Comparison of ENCODE assay signal across 12 cellular contexts in genomic region chr14:74953686-74954085, GRCh38. TPM values are rescaled to one million over a fixed set of nuclear protein-coding genes. Genes with fewer than 3 reads are reported as not detected.
DNase-seq lines count a peak whose midpoint lies in the region; TF ChIP-seq lines count a peak whose summit lies in the region.
"Had no signal": no experiment of that assay in that cellular context is flagged by ENCODE, and none has a peak within 500 bp of the region (broad histone marks: within the 10 kb centered on the region; RNA-seq: fewer than 3 reads in every experiment).

No MANE protein-coding gene starts in this region.

- no peaks in the 10 kb centered on the region for H3K9me3 Mint-ChIP-seq in activated CD4-positive, alpha-beta T cell treated with anti-CD3 and anti-CD28 coated beads, Interleukin-2, amount 10 ng/mL, durations not matched to agents 7 days and 5 days
- H3K9me3 Mint-ChIP-seq: activated naive CD8-positive, alpha-beta T cell treated with anti-CD3 and anti-CD28 coated beads, Interleukin-2, amount 10 ng/mL, durations not matched to agents 7 days and 5 days had no signal

- TF ChIP-seq POLR2A in esophagus squamous epithelium (IDR thresholded peaks at IDR 0.05), result no peak

- H3K27me3 Mint-ChIP-seq in activated CD4-positive, alpha-beta T cell treated with anti-CD3 and anti-CD28 coated beads, Interleukin-2, amount 10 ng/mL, durations not matched to agents 7 days and 5 days, result peaks cover 14% of the 10 kb centered on the region

- intact Hi-C loops in A673 (cut with micrococcal nuclease; ENCODE audit: unreplicated experiment), result loop anchor here (5.0 kb wide), 1 partner anchor 114 kb away; the partner anchor contains the start of gene ZC2HC1C
- intact Hi-C loops in esophagus squamous epithelium (cut with DNase I), result no loop called here

- TF ChIP-seq CTCF in A673 (conservative IDR thresholded peaks at IDR 0.05; ENCODE audit: low read depth, low read length) (no peak), esophagus squamous epithelium (IDR thresholded peaks at IDR 0.05) (no peak), retinal pigment epithelial cell (conservative IDR thresholded peaks at IDR 0.05; ENCODE audit: low read depth, low read length) (no peak)

- POLR2A ChIA-PET in A673 (lab: Charles Lee; ENCODE audit: low non-redundant PET), result interaction anchor here (0.6 kb wide), 1 partner anchor 87 kb away, joined by 6 read pairs; no protein-coding TSS in a partner anchor
- POLR2A ChIA-PET in activated CD4-positive, alpha-beta T cell treated with anti-CD3 and anti-CD28 coated beads, Interleukin-2, amount 10 ng/mL, durations not matched to agents 7 days and 5 days (lab: Charles Lee), result no interaction called here

- BruUV-seq in A673 (replicated peaks; lab: Mats Ljungman, UMichigan), result no TSS peak

- H3K4me1 Mint-ChIP-seq in activated CD4-positive, alpha-beta T cell treated with anti-CD3 and anti-CD28 coated beads, Interleukin-2, amount 10 ng/mL, durations not matched to agents 7 days and 5 days, result no peaks in the 10 kb centered on the region
- H3K4me1 Mint-ChIP-seq: activated naive CD8-positive, alpha-beta T cell treated with anti-CD3 and anti-CD28 coated beads, Interleukin-2, amount 10 ng/mL, durations not matched to agents 7 days and 5 days had no signal

- H3K9me3 ChIP-seq in A673 (ENCODE audit: low read depth, low read length, poor library complexity, severe bottlenecking) (no peaks in the 10 kb centered on the region), MG63 (no peaks in the 10 kb centered on the region), esophagus squamous epithelium (no peaks in the 10 kb centered on the region)

- no peaks in the 10 kb centered on the region for H3K36me3 Mint-ChIP-seq in activated CD4-positive, alpha-beta T cell treated with anti-CD3 and anti-CD28 coated beads, Interleukin-2, amount 10 ng/mL, durations not matched to agents 7 days and 5 days (ENCODE audit: low read depth)
- H3K36me3 Mint-ChIP-seq: activated naive CD8-positive, alpha-beta T cell treated with anti-CD3 and anti-CD28 coated beads, Interleukin-2, amount 10 ng/mL, durations not matched to agents 7 days and 5 days had no signal

- H3K36me3 ChIP-seq in A673 (ENCODE audit: insufficient read depth, low read length, poor library complexity, severe bottlenecking) (no peaks in the 10 kb centered on the region), MG63 (no peaks in the 10 kb centered on the region; the same call in 1 of the 2 replicates), esophagus squamous epithelium (peaks cover 0 to 7% (median 0%) of the 10 kb centered on the region in 3 donors)

- no peak overlapping the region for H3K4me3 Mint-ChIP-seq in activated CD4-positive, alpha-beta T cell treated with anti-CD3 and anti-CD28 coated beads, Interleukin-2, amount 10 ng/mL, durations not matched to agents 7 days and 5 days
- H3K4me3 Mint-ChIP-seq: activated naive CD8-positive, alpha-beta T cell treated with anti-CD3 and anti-CD28 coated beads, Interleukin-2, amount 10 ng/mL, durations not matched to agents 7 days and 5 days had no signal

- H3K4me1 ChIP-seq in A673 (ENCODE audit: insufficient read depth, low read length, poor library complexity, severe bottlenecking) (peaks cover 15% of the 10 kb centered on the region), esophagus squamous epithelium (peaks cover 24 to 60% (median 28%) of the 10 kb centered on the region in 3 donors)

- H3K27me3 ChIP-seq in A673 (replicated peaks; ENCODE audit: insufficient read depth, low read depth, low read length, poor library complexity) (no peaks in the 10 kb centered on the region), MG63 (no peaks in the 10 kb centered on the region), esophagus squamous epithelium (no peaks in the 10 kb centered on the region)

- CTCF ChIA-PET in A673 (lab: Charles Lee), result no interaction called here
- CTCF ChIA-PET in activated CD4-positive, alpha-beta T cell treated with anti-CD3 and anti-CD28 coated beads, Interleukin-2, amount 10 ng/mL, durations not matched to agents 7 days and 5 days (lab: Charles Lee), result interaction anchor here (0.6 to 2.0 kb wide), 8 partner anchors 8 to 93 kb away, joined by 3 to 7 read pairs (median 3); no protein-coding TSS in a partner anchor

- peak overlapping the region; percentile 92 for H3K4me3 ChIP-seq in A673 (ENCODE audit: low read depth, low read length, poor library complexity, severe bottlenecking)
- H3K4me3 ChIP-seq in MG63, result peak overlapping the region; percentile 60
- H3K4me3 ChIP-seq in esophagus squamous epithelium, result peak overlapping the region; percentile 45 to 78 (median 54)
- peak overlapping the region; percentile 63 for H3K4me3 ChIP-seq in retinal pigment epithelial cell (ENCODE audit: low read length)

- H3K27ac ChIP-seq in A673 (ENCODE audit: low read depth, low read length, poor library complexity, severe bottlenecking) (peak overlapping the region; percentile 72), esophagus squamous epithelium (peak overlapping the region in 1 of 4 donors; percentile 59)

- DNase-seq in A673 (ENCODE audit: low spot score), result no peak
- DNase-seq in MG63, result no peak
- no peak for DNase-seq in esophagus squamous epithelium (lab: John Stamatoyannopoulos, UW)
- DNase-seq in retinal pigment epithelial cell (ENCODE audit: low read depth), result no peak
- DNase-seq in dermis blood vessel endothelial cell, result no peak
- DNase-seq in activated CD4-positive, alpha-beta T cell treated with anti-CD3 and anti-CD28 coated beads, Interleukin-2, amount 10 ng/mL, durations not matched to agents 7 days and 5 days, result no peak
- no peak for DNase-seq in germinal center (ENCODE audit: low spot score)
- no peak for DNase-seq in HK-2 (ENCODE audit: unreplicated experiment)
- DNase-seq: activated naive CD8-positive, alpha-beta T cell treated with anti-CD3 and anti-CD28 coated beads, Interleukin-2, amount 10 ng/mL, durations not matched to agents 7 days and 5 days; activated T-cell treated with anti-CD3 and anti-CD28 coated beads for 4 hours; foreskin melanocyte; small intestine had no signal

- H3K27ac Mint-ChIP-seq in activated CD4-positive, alpha-beta T cell treated with anti-CD3 and anti-CD28 coated beads, Interleukin-2, amount 10 ng/mL, durations not matched to agents 7 days and 5 days, result no peak overlapping the region
- H3K27ac Mint-ChIP-seq: activated naive CD8-positive, alpha-beta T cell treated with anti-CD3 and anti-CD28 coated beads, Interleukin-2, amount 10 ng/mL, durations not matched to agents 7 days and 5 days had no signal

- WGBS in esophagus squamous epithelium, 2 donors, result 67 to 80% methylated on average over 2 of the region's 5 CpGs

RNA-seq across cellular contexts. Expression of gene PGF, which starts 1.7 kb away (rescaled TPM):
- total RNA-seq in A673 (2021), result 32.2 and 48.1 TPM in 2 replicates
- 49.2 and 50.6 TPM in 2 replicates for total RNA-seq in MG63 (2014; rRNA removed; shearing (Covaris generic); ENCODE audit: low replicate concordance)
- total RNA-seq in esophagus squamous epithelium, result 10 to 100 TPM in 1 of 4 donors, 1 to 10 TPM in 3; 1.6 to 42.3 (median 6.2) TPM
- 126 and 252 TPM in 2 replicates for total RNA-seq in dermis blood vessel endothelial cell
- total RNA-seq in activated CD4-positive, alpha-beta T cell treated with anti-CD3 and anti-CD28 coated beads, Interleukin-2, amount 10 ng/mL, durations not matched to agents 7 days and 5 days, result under 1 TPM; 0.12 to 0.15 TPM

RNA-seq across cellular contexts. Expression of gene RPS6KL1, which starts 30.6 kb away (rescaled TPM):
- total RNA-seq in A673 (2021) (0.80 and 1.0 TPM in 2 replicates), esophagus squamous epithelium (1 to 10 TPM in 3 of 4 donors, under 1 TPM in 1; 0.83 to 1.7 (median 1.3) TPM), dermis blood vessel endothelial cell (10.4 and 12.4 TPM in 2 replicates)
- total RNA-seq in MG63 (2014; rRNA removed; shearing (Covaris generic); ENCODE audit: low replicate concordance), result 5.4 and 11.3 TPM in 2 replicates
- total RNA-seq in activated CD4-positive, alpha-beta T cell treated with anti-CD3 and anti-CD28 coated beads, Interleukin-2, amount 10 ng/mL, durations not matched to agents 7 days and 5 days, result 1 to 10 TPM; 4.5 to 4.6 TPM

RNA-seq across cellular contexts. Expression of gene EIF2B2, which starts 49.0 kb away (rescaled TPM):
- total RNA-seq in A673 (2021) (93.3 and 106 TPM in 2 replicates), esophagus squamous epithelium (10 to 100 TPM; 27.8 to 41.0 (median 39.0) TPM), dermis blood vessel endothelial cell (85.6 and 134 TPM in 2 replicates)
- 48.2 and 87.3 TPM in 2 replicates for total RNA-seq in MG63 (2014; rRNA removed; shearing (Covaris generic); ENCODE audit: low replicate concordance)
- 10 to 100 TPM; 53.0 to 58.1 TPM for total RNA-seq in activated CD4-positive, alpha-beta T cell treated with anti-CD3 and anti-CD28 coated beads, Interleukin-2, amount 10 ng/mL, durations not matched to agents 7 days and 5 days
